15 cellular contexts compared by ENCODE assay signal in the genomic region with DNA sequence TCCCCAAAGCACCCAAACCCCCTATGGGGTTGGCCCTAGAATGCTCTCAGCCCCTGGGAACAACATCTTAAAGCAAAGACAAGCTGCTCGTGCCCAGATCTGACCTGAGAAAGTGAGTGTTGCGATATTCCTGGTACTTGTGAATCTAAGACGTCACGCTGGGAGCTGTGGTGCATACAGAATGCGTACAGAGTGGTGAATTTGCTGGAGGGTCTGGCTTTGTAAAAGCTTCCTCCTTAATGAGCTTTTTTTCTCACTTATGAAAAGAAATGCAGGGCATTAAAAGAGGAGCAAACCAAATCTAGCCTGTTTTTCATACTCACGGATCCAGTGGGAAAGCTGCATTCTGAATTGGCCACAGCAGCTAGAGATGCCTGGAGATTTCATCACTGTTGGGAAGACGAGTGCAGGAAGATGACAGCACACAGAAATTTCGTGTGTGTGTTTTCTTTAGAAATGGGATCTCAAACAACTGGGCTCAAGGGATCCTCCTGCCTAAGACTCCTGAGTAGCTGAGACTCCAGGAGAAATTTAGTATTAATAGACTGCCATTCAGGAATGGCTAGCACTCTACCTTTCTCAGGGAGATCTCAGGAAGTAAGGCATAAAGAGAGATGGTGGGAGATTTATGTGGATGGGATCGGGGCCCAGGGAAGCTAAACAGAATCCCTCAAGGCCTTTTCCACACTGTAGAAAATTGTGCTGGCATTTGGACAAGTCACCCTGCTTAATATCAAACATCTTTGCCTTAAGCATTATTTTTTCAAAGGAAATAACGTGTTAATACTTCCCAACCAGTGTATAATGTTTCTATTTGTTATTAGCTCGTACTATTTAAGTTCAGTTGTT.
DNase-seq lines count a peak whose midpoint lies in the region; ATAC-seq and TF ChIP-seq lines count a peak whose summit lies in the region.
"Had no signal": no experiment of that assay in that cellular context is flagged by ENCODE, and none has a peak within 500 bp of the region (broad histone marks: within the 10 kb centered on the region; RNA-seq: fewer than 3 reads in every experiment).

No MANE protein-coding gene starts in this region.

- H3K9me2 ChIP-seq in GM23248 (ENCODE audit: insufficient read depth) = no peaks in the 10 kb centered on the region

- H3K9ac ChIP-seq in GM23248 (no peak overlapping the region), skeletal muscle tissue (ENCODE audit: low read depth in 1 of 3, low read length in 3 of 3) (no peak overlapping the region)

- H3K27ac ChIP-seq in GM23248 (no peak overlapping the region), skeletal muscle tissue (ENCODE audit: low read depth, low read length) (peak overlapping the region; percentile 18)
- H3K27ac ChIP-seq: adrenal gland, pancreas had no signal

- peak overlapping the region; percentile 75 to 97 (median 94) for H3K27ac Mint-ChIP-seq in brain
- H3K27ac Mint-ChIP-seq: activated T-cell treated with anti-CD3 and anti-CD28 coated beads, Interleukin-2, amount 50 U/mL, for 24 hours; T-cell had no signal

- H4K20me1 ChIP-seq in GM23248 (ENCODE audit: insufficient read depth) = no peaks in the 10 kb centered on the region

- H3K4me3 Mint-ChIP-seq in brain = peak overlapping the region; percentile 40 to 77 (median 70)
- H3K4me3 Mint-ChIP-seq: activated T-cell treated with anti-CD3 and anti-CD28 coated beads, Interleukin-2, amount 50 U/mL, for 24 hours; T-cell had no signal

- no peaks in the 10 kb centered on the region for H3K79me2 ChIP-seq in GM23248 (ENCODE audit: insufficient read depth)

- H3K4me1 ChIP-seq in GM23248 (ENCODE audit: insufficient read depth) (no peaks in the 10 kb centered on the region), skeletal muscle tissue (ENCODE audit: control insufficient read depth in 3 of 3, insufficient read depth in 3 of 3, low read length in 3 of 3) (peaks cover 11 to 16% (median 15%) of the 10 kb centered on the region in 3 donors)
- H3K4me1 ChIP-seq: adrenal gland, pancreas had no signal

- H3K27me3 ChIP-seq in GM23248 (replicated peaks; ENCODE audit: insufficient read depth) (no peaks in the 10 kb centered on the region), skeletal muscle tissue (ENCODE audit: control insufficient read depth in 3 of 3, insufficient read depth in 3 of 3, low read length in 3 of 3) (no peaks in the 10 kb centered on the region)
- H3K27me3 ChIP-seq: adrenal gland, pancreas had no signal

- H3K9me3 Mint-ChIP-seq in brain = no peaks in the 10 kb centered on the region
- H3K9me3 Mint-ChIP-seq: activated T-cell treated with anti-CD3 and anti-CD28 coated beads, Interleukin-2, amount 50 U/mL, for 24 hours; T-cell had no signal

- peaks cover 6% of the 10 kb centered on the region for H3K27me3 Mint-ChIP-seq in brain

- H2AFZ ChIP-seq in GM23248 = 0 out of 2 replicates have a peak overlapping the region, but pooled peaks have one; percentile 22

- in situ Hi-C loops in GM23248 (cut with MboI) = no loop called here
- in situ Hi-C loops in KBM-7 (cut with MboI; ENCODE audit: low pct_unique_long_range_greater_than_20kb, low sequenced_read_pairs) = no loop called here

- 56 to 57% methylated on average over 11 of the region's 11 CpGs for WGBS in GM23248 (ENCODE audit: low coverage in 1 of 2, low lambda C conversion rate in 2 of 2, missing lambda C conversion rate in 2 of 2), 2 experiments

- ATAC-seq in GM18868 (IDR thresholded peaks at IDR 0.05; ENCODE audit: unreplicated experiment) = no peak
- no peak for ATAC-seq in GM21717 (IDR thresholded peaks at IDR 0.05; ENCODE audit: unreplicated experiment)
- ATAC-seq: left colon, pancreas, PC-3, T-cell had no signal

- no peaks in the 10 kb centered on the region for H3K36me3 ChIP-seq in GM23248 (ENCODE audit: low read depth)
- H3K36me3 ChIP-seq in skeletal muscle tissue (ENCODE audit: control insufficient read depth in 3 of 3, insufficient read depth in 3 of 3, low read length in 3 of 3) = no peaks in the 10 kb centered on the region
- H3K36me3 ChIP-seq: adrenal gland, pancreas had no signal

- no peaks in the 10 kb centered on the region for H3F3A ChIP-seq in GM23248 (ENCODE audit: insufficient read depth)

- DNase-seq in GM23248 (peak; percentile 26), left kidney (ENCODE audit: low read depth, low spot score) (peak; percentile 45), SIG-M5 (lab: John Stamatoyannopoulos, UW) (no peak), KBM-7 (no peak)
- DNase-seq: activated T-cell treated with anti-CD3 and anti-CD28 coated beads, Interleukin-2, amount 50 U/mL, for 24 hours; adrenal gland; effector CD4-positive, alpha-beta T cell; left colon; pancreas; PC-3; T-cell had no signal

- no peaks in the 10 kb centered on the region for H3K9me3 ChIP-seq in GM23248 (ENCODE audit: low read depth)
- no peaks in the 10 kb centered on the region for H3K9me3 ChIP-seq in skeletal muscle tissue (ENCODE audit: control insufficient read depth in 3 of 3, low read length in 3 of 3)
- H3K9me3 ChIP-seq: adrenal gland, pancreas had no signal

- H3K4me2 ChIP-seq in GM23248 (ENCODE audit: unreplicated experiment) = no peak overlapping the region

- TF ChIP-seq CTCF in brain (conservative IDR thresholded peaks at IDR 0.05) = no peak

- H3K4me3 ChIP-seq in GM23248 = no peak overlapping the region
- H3K4me3 ChIP-seq in skeletal muscle tissue (ENCODE audit: low read length in 3 of 3) = peak overlapping the region in 1 of 3 donors; percentile 24
- H3K4me3 ChIP-seq: adrenal gland, pancreas had no signal

- peaks cover 78% of the 10 kb centered on the region for H3K4me1 Mint-ChIP-seq in brain
- H3K4me1 Mint-ChIP-seq: T-cell had no signal

- no peaks in the 10 kb centered on the region for H3K36me3 Mint-ChIP-seq in brain
- H3K36me3 Mint-ChIP-seq: T-cell had no signal

Comparison
In these comparisons a context has a peak if more than half of its experiments do, and no peak if none do; other contexts are left out.
1. DNase-seq: peak in GM23248 (single experiment) and left kidney (single experiment); none in SIG-M5 (single experiment) and KBM-7 (single experiment).